ENCODE assay signal across 1 cellular context in the genomic region with DNA sequence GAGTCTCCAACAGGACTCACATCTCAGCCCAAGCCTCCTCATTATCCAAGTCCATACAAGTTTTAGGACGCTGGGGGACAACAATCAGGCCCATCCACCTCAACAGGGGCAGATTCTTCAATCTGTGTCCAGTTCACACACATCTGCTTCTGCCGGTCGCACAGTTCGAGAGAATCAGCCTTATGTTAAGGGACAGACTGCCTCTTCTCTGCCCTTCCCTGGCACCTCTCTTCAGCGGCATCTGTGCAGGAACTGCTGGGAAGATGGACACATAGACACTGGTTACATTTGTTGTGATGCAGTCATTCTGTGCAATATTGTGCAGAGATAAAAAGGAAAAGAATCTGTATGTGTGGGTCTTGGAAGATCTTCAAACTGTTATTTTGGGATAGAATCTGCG.
TF ChIP-seq lines count a peak whose summit lies in the region.

No MANE protein-coding gene starts in this region.

TF ChIP-seq in H1, 55 proteins besides CTCF, POLR2A, EP300 and RAD21:
- TF ChIP-seq KDM5A (IDR thresholded peaks at IDR 0.05; ENCODE audit: low read length) (no peak), GABPA (IDR thresholded peaks at IDR 0.05; ENCODE audit: borderline replicate concordance, insufficient read depth, low read length) (no peak), SUZ12 (IDR thresholded peaks at IDR 0.05; ENCODE audit: low read length) (peak; percentile 53; the same call in 1 of the 2 replicates), SIN3A (conservative IDR thresholded peaks at IDR 0.05 in 1 of 2, IDR thresholded peaks at IDR 0.05 in 1 of 2; ENCODE audit: low read depth in 1 of 2, low read length in 2 of 2) (no peak), EZH2 (IDR thresholded peaks at IDR 0.05; ENCODE audit: low read depth, low read length, severe bottlenecking) (peak; percentile 49), RNF2 (IDR thresholded peaks at IDR 0.05; ENCODE audit: borderline replicate concordance, low read depth, low read length, missing control alignments, poor library complexity, severe bottlenecking) (peak; percentile 19)
